Comparison of ENCODE assay signal across 29 cellular contexts in the genomic region with DNA sequence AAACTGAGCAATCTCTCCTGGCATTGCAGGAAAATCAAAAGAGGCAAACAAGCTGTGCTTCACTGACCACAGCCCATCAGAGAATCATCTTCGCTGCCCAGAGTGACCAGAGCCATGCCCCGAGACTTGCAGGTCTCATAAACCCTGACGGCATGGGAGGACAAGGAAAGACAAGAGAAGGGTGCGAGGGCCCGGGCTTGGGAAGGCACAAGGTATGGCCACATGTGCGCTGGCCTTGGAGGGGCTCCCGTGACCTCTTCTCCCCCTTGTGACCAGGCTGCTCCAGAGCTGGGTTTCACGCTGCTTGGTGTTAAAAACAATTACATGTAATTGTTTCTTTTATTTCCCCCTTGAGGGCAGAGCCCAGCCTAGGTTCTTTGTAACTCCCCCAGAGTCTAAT.
"Had no signal": no experiment of that assay in that cellular context is flagged by ENCODE, and none has a peak within 500 bp of the region (broad histone marks: within the 10 kb centered on the region; RNA-seq: fewer than 3 reads in every experiment).

No MANE protein-coding gene starts in this region.

- H3K27ac Mint-ChIP-seq: activated CD4-positive, alpha-beta memory T cell treated with anti-CD3 and anti-CD28 coated beads for 36 hours; activated CD4-positive, alpha-beta T cell treated with anti-CD3 and anti-CD28 coated beads, Interleukin-2, amount 10 ng/mL, durations not matched to agents 24 days and 14 days; activated naive CD4-positive, alpha-beta T cell treated with anti-CD3 and anti-CD28 coated beads, Interleukin-2, amount 50 U/mL, for 24 hours; activated naive CD8-positive, alpha-beta T cell treated with anti-CD3 and anti-CD28 coated beads, Interleukin-2, amount 50 U/mL, for 24 hours; activated T-helper 2 cell treated with anti-CD3 and anti-CD28 coated beads, Interferon-gamma antibody, Interleukin-2, Interleukin-4, amounts not matched to agents 10 μg/mL and 5 μg/mL and 100 μg/mL, durations not matched to agents 14 hours and 24 hours and 36 hours; endodermal cell; T-helper 17 cell had no signal

- ATAC-seq: activated naive CD8-positive, alpha-beta T cell treated with anti-CD3 and anti-CD28 coated beads, Interleukin-2, amount 50 U/mL, for 24 hours; foreskin keratinocyte; heart left ventricle; natural killer cell treated with Interleukin-12 subunit alpha and Interleukin-12 subunit beta and Interleukin-15 and Interleukin-18, amount 100 ng/mL, for 72 hours; T-helper 17 cell had no signal

- H3K27me3 Mint-ChIP-seq: activated CD4-positive, alpha-beta memory T cell treated with anti-CD3 and anti-CD28 coated beads for 36 hours; activated CD4-positive, alpha-beta T cell treated with anti-CD3 and anti-CD28 coated beads, Interleukin-2, amount 10 ng/mL, durations not matched to agents 24 days and 14 days; activated naive CD4-positive, alpha-beta T cell treated with anti-CD3 and anti-CD28 coated beads, Interleukin-2, amount 50 U/mL, for 24 hours; activated naive CD8-positive, alpha-beta T cell treated with anti-CD3 and anti-CD28 coated beads, Interleukin-2, amount 50 U/mL, for 24 hours; natural killer cell treated with Interleukin-12 subunit alpha and Interleukin-12 subunit beta and Interleukin-15 and Interleukin-18, amount 100 ng/mL, for 72 hours; T-helper 17 cell had no signal

- H3K9me3 ChIP-seq: breast epithelium, esophagus muscularis mucosa, heart left ventricle, left lung, mucosa of descending colon, pancreas, prostate gland, transverse colon had no signal

- H3K4me3 ChIP-seq: breast epithelium, esophagus muscularis mucosa, heart left ventricle, left lung, lung, mucosa of descending colon, pancreas, prostate gland, transverse colon had no signal

- H3K4me1 ChIP-seq: breast epithelium, esophagus muscularis mucosa, foreskin keratinocyte, heart left ventricle, left lung, prostate gland had no signal

- H3K4me3 Mint-ChIP-seq: activated CD4-positive, alpha-beta memory T cell treated with anti-CD3 and anti-CD28 coated beads for 36 hours; activated CD4-positive, alpha-beta T cell treated with anti-CD3 and anti-CD28 coated beads, Interleukin-2, amount 10 ng/mL, durations not matched to agents 24 days and 14 days; activated naive CD4-positive, alpha-beta T cell treated with anti-CD3 and anti-CD28 coated beads, Interleukin-2, amount 50 U/mL, for 24 hours; activated naive CD8-positive, alpha-beta T cell treated with anti-CD3 and anti-CD28 coated beads, Interleukin-2, amount 50 U/mL, for 24 hours; endodermal cell; natural killer cell treated with Interleukin-12 subunit alpha and Interleukin-12 subunit beta and Interleukin-15 and Interleukin-18, amount 100 ng/mL, for 72 hours; T-helper 17 cell had no signal

- H3K4me1 Mint-ChIP-seq: activated CD4-positive, alpha-beta T cell treated with anti-CD3 and anti-CD28 coated beads, Interleukin-2, amount 10 ng/mL, durations not matched to agents 24 days and 14 days; activated naive CD4-positive, alpha-beta T cell treated with anti-CD3 and anti-CD28 coated beads, Interleukin-2, amount 50 U/mL, for 24 hours; activated naive CD8-positive, alpha-beta T cell treated with anti-CD3 and anti-CD28 coated beads, Interleukin-2, amount 50 U/mL, for 24 hours had no signal

- H3K27me3 ChIP-seq: breast epithelium, esophagus muscularis mucosa, foreskin keratinocyte, heart left ventricle, left lung, pancreas, transverse colon had no signal

- H3K27ac ChIP-seq: breast epithelium, esophagus muscularis mucosa, foreskin keratinocyte, heart left ventricle, left lung, prostate gland, transverse colon, WERI-Rb-1 had no signal

- DNase-seq: activated CD4-positive, alpha-beta memory T cell treated with anti-CD3 and anti-CD28 coated beads for 36 hours; activated CD4-positive, alpha-beta T cell treated with anti-CD3 and anti-CD28 coated beads, Interleukin-2, amount 10 ng/mL, durations not matched to agents 24 days and 14 days; activated CD4-positive, CD25-positive, alpha-beta regulatory T cell treated with anti-CD3 and anti-CD28 coated beads, Interleukin-2, amount 50 U/mL, for 72 hours; activated naive CD8-positive, alpha-beta T cell treated with anti-CD3 and anti-CD28 coated beads, Interleukin-2, amount 50 U/mL, for 24 hours; activated T-cell treated with anti-CD3 and anti-CD28 coated beads, Interleukin-2, amount 50 U/mL, for 48 hours; amygdala; central memory CD4-positive, alpha-beta T cell; endodermal cell; foreskin keratinocyte; heart left ventricle; kidney glomerular epithelial cell; left lung; mesendoderm; stimulated activated CD4-positive, alpha-beta T cell treated with anti-CD3 and anti-CD28 coated beads, Interleukin-15, amount 100 ng/mL, for 24 hours; stimulated activated CD4-positive, alpha-beta T cell treated with anti-CD3 and anti-CD28 coated beads, Interleukin-2, amount 100 ng/mL, for 24 hours; stimulated activated naive CD4-positive, alpha-beta T cell; T-helper 17 cell; T1000; WERI-Rb-1 had no signal

- H3K36me3 ChIP-seq: breast epithelium, prostate gland had no signal

- H3K9me3 Mint-ChIP-seq: activated CD4-positive, alpha-beta memory T cell treated with anti-CD3 and anti-CD28 coated beads for 36 hours; activated CD4-positive, alpha-beta T cell treated with anti-CD3 and anti-CD28 coated beads, Interleukin-2, amount 10 ng/mL, durations not matched to agents 24 days and 14 days; activated naive CD4-positive, alpha-beta T cell treated with anti-CD3 and anti-CD28 coated beads, Interleukin-2, amount 50 U/mL, for 24 hours; activated naive CD8-positive, alpha-beta T cell treated with anti-CD3 and anti-CD28 coated beads, Interleukin-2, amount 50 U/mL, for 24 hours; activated T-helper 2 cell treated with anti-CD3 and anti-CD28 coated beads, Interferon-gamma antibody, Interleukin-2, Interleukin-4, amounts not matched to agents 10 μg/mL and 5 μg/mL and 100 μg/mL, durations not matched to agents 14 hours and 24 hours and 36 hours; endodermal cell; natural killer cell treated with Interleukin-12 subunit alpha and Interleukin-12 subunit beta and Interleukin-15 and Interleukin-18, amount 100 ng/mL, for 72 hours had no signal
